Comparison of ENCODE assay signal across 1 cellular context in the genomic region with DNA sequence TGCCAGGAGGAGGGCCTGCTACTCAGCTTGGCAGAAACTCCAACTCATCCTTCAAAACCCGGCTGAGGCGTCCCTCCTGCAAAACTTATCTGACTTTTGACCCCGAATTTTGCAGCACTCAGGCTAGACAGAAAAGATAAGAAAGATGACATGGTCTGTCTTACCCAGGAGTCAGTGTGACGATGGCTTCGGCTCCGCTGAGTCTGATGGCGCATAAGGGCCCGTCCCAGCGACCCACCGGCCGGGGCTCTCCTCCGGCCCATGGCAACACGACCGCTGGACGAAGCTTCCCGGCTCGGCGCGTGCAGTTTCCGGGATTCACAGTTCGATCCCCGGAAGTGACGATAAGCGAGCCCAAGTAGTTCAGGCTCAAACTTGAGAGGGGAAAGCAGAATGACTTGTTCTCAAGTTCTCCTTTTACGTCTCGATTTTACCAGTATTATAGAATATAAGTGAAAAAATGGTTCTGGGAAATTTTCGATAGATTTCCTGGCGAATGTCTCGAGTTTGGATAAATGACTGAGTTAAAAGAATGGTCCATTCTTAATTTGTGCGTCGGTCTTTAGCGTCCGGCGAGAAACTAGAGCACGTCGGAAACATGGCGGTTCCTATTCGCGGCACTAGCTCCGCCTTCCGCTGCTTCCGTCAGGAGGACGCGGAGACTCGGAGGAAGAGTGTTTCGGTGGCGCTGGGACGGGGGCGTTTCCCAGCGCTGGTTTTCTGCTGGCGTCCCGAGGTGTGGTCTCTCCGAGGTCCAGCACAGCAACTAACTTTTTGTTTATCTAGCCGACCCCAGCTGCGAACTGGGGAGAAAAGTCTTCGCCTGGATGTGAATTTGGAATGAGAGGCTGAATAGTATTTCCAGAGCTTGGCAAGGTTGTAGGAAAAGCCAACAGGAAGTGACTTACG.
TF ChIP-seq lines count a peak whose summit lies in the region.

TSS of gene LSG1 (minus strand) at position 292 of the 909 bp plus-strand sequence. CDS start at position 263, 29 bp downstream.

TF ChIP-seq in HepG2, 621 proteins besides CTCF, POLR2A, EP300 and RAD21 (continued from another document and continues in another):
- TF ChIP-seq USF2 (IDR thresholded peaks at IDR 0.05; ENCODE audit: low read depth, low read length) (no peak), USF2 (CRISPR knock-in tag; IDR thresholded peaks at IDR 0.05; ENCODE audit: borderline replicate concordance) (no peak), PPARG (CRISPR knock-in tag; conservative IDR thresholded peaks at IDR 0.05) (peak; percentile 50), ZNF230 (CRISPR knock-in tag; IDR thresholded peaks at IDR 0.05) (0 out of 2 replicates have a peak, but pooled peaks have one; percentile 30), KMT2B (CRISPR knock-in tag; IDR thresholded peaks at IDR 0.05) (peak; percentile 96), ZKSCAN5 (CRISPR knock-in tag; IDR thresholded peaks at IDR 0.05) (no peak), NBN (conservative IDR thresholded peaks at IDR 0.05) (no peak), PHF21A (CRISPR knock-in tag; IDR thresholded peaks at IDR 0.05) (peak; percentile 70), TAF1 (CRISPR knock-in tag; IDR thresholded peaks at IDR 0.05) (peak; percentile 66), THAP11 (CRISPR knock-in tag; IDR thresholded peaks at IDR 0.05) (peak; percentile 95), ATF1 (CRISPR knock-in tag; IDR thresholded peaks at IDR 0.05) (peak; percentile 91), TEAD3 (CRISPR knock-in tag; optimal IDR thresholded peaks at IDR 0.05; ENCODE audit: borderline replicate concordance) (no peak), PRMT3 (CRISPR knock-in tag; IDR thresholded peaks at IDR 0.05; ENCODE audit: borderline replicate concordance, low read depth) (no peak), MTA1 (CRISPR knock-in tag; IDR thresholded peaks at IDR 0.05; ENCODE audit: borderline replicate concordance) (no peak), MNT (IDR thresholded peaks at IDR 0.05) (peak; percentile 39; the same call in 1 of the 2 replicates), ZNF24 (IDR thresholded peaks at IDR 0.05) (peak; percentile 48; the same call in 1 of the 2 replicates), AKNA (CRISPR knock-in tag; IDR thresholded peaks at IDR 0.05; ENCODE audit: borderline replicate concordance) (no peak), RFX5 (IDR thresholded peaks at IDR 0.05; ENCODE audit: low read depth, low read length) (peak; percentile 55; the same call in 1 of the 2 replicates)
- TF ChIP-seq, protein P1, sequence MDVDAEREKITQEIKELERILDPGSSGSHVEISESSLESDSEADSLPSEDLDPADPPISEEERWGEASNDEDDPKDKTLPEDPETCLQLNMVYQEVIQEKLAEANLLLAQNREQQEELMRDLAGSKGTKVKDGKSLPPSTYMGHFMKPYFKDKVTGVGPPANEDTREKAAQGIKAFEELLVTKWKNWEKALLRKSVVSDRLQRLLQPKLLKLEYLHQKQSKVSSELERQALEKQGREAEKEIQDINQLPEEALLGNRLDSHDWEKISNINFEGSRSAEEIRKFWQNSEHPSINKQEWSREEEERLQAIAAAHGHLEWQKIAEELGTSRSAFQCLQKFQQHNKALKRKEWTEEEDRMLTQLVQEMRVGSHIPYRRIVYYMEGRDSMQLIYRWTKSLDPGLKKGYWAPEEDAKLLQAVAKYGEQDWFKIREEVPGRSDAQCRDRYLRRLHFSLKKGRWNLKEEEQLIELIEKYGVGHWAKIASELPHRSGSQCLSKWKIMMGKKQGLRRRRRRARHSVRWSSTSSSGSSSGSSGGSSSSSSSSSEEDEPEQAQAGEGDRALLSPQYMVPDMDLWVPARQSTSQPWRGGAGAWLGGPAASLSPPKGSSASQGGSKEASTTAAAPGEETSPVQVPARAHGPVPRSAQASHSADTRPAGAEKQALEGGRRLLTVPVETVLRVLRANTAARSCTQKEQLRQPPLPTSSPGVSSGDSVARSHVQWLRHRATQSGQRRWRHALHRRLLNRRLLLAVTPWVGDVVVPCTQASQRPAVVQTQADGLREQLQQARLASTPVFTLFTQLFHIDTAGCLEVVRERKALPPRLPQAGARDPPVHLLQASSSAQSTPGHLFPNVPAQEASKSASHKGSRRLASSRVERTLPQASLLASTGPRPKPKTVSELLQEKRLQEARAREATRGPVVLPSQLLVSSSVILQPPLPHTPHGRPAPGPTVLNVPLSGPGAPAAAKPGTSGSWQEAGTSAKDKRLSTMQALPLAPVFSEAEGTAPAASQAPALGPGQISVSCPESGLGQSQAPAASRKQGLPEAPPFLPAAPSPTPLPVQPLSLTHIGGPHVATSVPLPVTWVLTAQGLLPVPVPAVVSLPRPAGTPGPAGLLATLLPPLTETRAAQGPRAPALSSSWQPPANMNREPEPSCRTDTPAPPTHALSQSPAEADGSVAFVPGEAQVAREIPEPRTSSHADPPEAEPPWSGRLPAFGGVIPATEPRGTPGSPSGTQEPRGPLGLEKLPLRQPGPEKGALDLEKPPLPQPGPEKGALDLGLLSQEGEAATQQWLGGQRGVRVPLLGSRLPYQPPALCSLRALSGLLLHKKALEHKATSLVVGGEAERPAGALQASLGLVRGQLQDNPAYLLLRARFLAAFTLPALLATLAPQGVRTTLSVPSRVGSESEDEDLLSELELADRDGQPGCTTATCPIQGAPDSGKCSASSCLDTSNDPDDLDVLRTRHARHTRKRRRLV (CRISPR knock-in tag; IDR thresholded peaks at IDR 0.05), result peak; percentile 84; the same call in 1 of the 2 replicates
- TF ChIP-seq, protein P2, sequence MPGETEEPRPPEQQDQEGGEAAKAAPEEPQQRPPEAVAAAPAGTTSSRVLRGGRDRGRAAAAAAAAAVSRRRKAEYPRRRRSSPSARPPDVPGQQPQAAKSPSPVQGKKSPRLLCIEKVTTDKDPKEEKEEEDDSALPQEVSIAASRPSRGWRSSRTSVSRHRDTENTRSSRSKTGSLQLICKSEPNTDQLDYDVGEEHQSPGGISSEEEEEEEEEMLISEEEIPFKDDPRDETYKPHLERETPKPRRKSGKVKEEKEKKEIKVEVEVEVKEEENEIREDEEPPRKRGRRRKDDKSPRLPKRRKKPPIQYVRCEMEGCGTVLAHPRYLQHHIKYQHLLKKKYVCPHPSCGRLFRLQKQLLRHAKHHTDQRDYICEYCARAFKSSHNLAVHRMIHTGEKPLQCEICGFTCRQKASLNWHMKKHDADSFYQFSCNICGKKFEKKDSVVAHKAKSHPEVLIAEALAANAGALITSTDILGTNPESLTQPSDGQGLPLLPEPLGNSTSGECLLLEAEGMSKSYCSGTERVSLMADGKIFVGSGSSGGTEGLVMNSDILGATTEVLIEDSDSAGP (CRISPR knock-in tag; IDR thresholded peaks at IDR 0.05; ENCODE audit: borderline replicate concordance), result peak; percentile 84
- TF ChIP-seq, protein P3, sequence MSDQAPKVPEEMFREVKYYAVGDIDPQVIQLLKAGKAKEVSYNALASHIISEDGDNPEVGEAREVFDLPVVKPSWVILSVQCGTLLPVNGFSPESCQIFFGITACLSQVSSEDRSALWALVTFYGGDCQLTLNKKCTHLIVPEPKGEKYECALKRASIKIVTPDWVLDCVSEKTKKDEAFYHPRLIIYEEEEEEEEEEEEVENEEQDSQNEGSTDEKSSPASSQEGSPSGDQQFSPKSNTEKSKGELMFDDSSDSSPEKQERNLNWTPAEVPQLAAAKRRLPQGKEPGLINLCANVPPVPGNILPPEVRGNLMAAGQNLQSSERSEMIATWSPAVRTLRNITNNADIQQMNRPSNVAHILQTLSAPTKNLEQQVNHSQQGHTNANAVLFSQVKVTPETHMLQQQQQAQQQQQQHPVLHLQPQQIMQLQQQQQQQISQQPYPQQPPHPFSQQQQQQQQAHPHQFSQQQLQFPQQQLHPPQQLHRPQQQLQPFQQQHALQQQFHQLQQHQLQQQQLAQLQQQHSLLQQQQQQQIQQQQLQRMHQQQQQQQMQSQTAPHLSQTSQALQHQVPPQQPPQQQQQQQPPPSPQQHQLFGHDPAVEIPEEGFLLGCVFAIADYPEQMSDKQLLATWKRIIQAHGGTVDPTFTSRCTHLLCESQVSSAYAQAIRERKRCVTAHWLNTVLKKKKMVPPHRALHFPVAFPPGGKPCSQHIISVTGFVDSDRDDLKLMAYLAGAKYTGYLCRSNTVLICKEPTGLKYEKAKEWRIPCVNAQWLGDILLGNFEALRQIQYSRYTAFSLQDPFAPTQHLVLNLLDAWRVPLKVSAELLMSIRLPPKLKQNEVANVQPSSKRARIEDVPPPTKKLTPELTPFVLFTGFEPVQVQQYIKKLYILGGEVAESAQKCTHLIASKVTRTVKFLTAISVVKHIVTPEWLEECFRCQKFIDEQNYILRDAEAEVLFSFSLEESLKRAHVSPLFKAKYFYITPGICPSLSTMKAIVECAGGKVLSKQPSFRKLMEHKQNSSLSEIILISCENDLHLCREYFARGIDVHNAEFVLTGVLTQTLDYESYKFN (CRISPR knock-in tag; conservative IDR thresholded peaks at IDR 0.05), result peak; percentile 31; the same call in 1 of the 2 replicates
- TF ChIP-seq, protein P4, sequence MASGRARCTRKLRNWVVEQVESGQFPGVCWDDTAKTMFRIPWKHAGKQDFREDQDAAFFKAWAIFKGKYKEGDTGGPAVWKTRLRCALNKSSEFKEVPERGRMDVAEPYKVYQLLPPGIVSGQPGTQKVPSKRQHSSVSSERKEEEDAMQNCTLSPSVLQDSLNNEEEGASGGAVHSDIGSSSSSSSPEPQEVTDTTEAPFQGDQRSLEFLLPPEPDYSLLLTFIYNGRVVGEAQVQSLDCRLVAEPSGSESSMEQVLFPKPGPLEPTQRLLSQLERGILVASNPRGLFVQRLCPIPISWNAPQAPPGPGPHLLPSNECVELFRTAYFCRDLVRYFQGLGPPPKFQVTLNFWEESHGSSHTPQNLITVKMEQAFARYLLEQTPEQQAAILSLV (CRISPR knock-in tag; IDR thresholded peaks at IDR 0.05; ENCODE audit: borderline replicate concordance), result peak; percentile 80; the same call in 1 of the 2 replicates
- TF ChIP-seq, protein P5, sequence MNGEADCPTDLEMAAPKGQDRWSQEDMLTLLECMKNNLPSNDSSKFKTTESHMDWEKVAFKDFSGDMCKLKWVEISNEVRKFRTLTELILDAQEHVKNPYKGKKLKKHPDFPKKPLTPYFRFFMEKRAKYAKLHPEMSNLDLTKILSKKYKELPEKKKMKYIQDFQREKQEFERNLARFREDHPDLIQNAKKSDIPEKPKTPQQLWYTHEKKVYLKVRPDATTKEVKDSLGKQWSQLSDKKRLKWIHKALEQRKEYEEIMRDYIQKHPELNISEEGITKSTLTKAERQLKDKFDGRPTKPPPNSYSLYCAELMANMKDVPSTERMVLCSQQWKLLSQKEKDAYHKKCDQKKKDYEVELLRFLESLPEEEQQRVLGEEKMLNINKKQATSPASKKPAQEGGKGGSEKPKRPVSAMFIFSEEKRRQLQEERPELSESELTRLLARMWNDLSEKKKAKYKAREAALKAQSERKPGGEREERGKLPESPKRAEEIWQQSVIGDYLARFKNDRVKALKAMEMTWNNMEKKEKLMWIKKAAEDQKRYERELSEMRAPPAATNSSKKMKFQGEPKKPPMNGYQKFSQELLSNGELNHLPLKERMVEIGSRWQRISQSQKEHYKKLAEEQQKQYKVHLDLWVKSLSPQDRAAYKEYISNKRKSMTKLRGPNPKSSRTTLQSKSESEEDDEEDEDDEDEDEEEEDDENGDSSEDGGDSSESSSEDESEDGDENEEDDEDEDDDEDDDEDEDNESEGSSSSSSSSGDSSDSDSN (CRISPR knock-in tag; IDR thresholded peaks at IDR 0.05), result peak; percentile 98
